ENCODE assay signal across 1 cellular context in genomic region chr1:36187800-36188593, GRCh38.
A peak's percentile ranks its signal among the peaks of the same experiment; 100 is the strongest.
TF ChIP-seq lines count a peak whose summit lies in the region.

No MANE protein-coding gene starts in this region.

TF ChIP-seq in HepG2, 621 proteins besides CTCF, POLR2A, EP300 and RAD21 (continued from another document and continues in another):
- TF ChIP-seq BCLAF1 (IDR thresholded peaks at IDR 0.05) (no peak), ZNF740 (CRISPR knock-in tag; IDR thresholded peaks at IDR 0.05) (no peak), ZNF30 (CRISPR knock-in tag; IDR thresholded peaks at IDR 0.05) (no peak), ZNF17 (CRISPR knock-in tag; IDR thresholded peaks at IDR 0.05) (no peak), IRF2 (CRISPR knock-in tag; IDR thresholded peaks at IDR 0.05) (0 out of 2 replicates have a peak, but pooled peaks have one; percentile 35), SP140L (CRISPR knock-in tag; IDR thresholded peaks at IDR 0.05; ENCODE audit: borderline replicate concordance) (no peak), KLF9 (CRISPR knock-in tag; IDR thresholded peaks at IDR 0.05; ENCODE audit: low read depth) (no peak), ZBTB33 (CRISPR knock-in tag; IDR thresholded peaks at IDR 0.05) (0 out of 2 replicates have a peak, but pooled peaks have one; percentile 32), SAFB2 (CRISPR knock-in tag; IDR thresholded peaks at IDR 0.05; ENCODE audit: borderline replicate concordance, low read depth) (no peak), GABPB1 (CRISPR knock-in tag; IDR thresholded peaks at IDR 0.05) (0 out of 2 replicates have a peak, but pooled peaks have one; percentile 17), PHF21A (CRISPR knock-in tag; IDR thresholded peaks at IDR 0.05) (peak; percentile 36; the same call in 1 of the 2 replicates), BHLHE40 (IDR thresholded peaks at IDR 0.05; ENCODE audit: low read length) (no peak; the same call in 1 of the 2 replicates), ZNF597 (CRISPR knock-in tag; IDR thresholded peaks at IDR 0.05) (no peak), ELF1 (CRISPR knock-in tag; IDR thresholded peaks at IDR 0.05) (no peak), NR2C2 (CRISPR knock-in tag; IDR thresholded peaks at IDR 0.05; ENCODE audit: borderline replicate concordance) (no peak), SOX6 (IDR thresholded peaks at IDR 0.05) (no peak), SOX6 (CRISPR knock-in tag; IDR thresholded peaks at IDR 0.05) (peak; percentile 62; the same call in 1 of the 2 replicates), ZNF451 (CRISPR knock-in tag; IDR thresholded peaks at IDR 0.05) (no peak), U2AF2 (IDR thresholded peaks at IDR 0.05; ENCODE audit: low read depth, low read length) (no peak), NR2F2 (IDR thresholded peaks at IDR 0.05; ENCODE audit: borderline replicate concordance, low read depth) (no peak), CREM (IDR thresholded peaks at IDR 0.05) (no peak), CREM (CRISPR knock-in tag; IDR thresholded peaks at IDR 0.05) (no peak), KDM2A (CRISPR knock-in tag; IDR thresholded peaks at IDR 0.05; ENCODE audit: borderline replicate concordance, low read depth) (peak; percentile 79), CEBPZ (IDR thresholded peaks at IDR 0.05; ENCODE audit: low read length) (no peak), AKNA (CRISPR knock-in tag; IDR thresholded peaks at IDR 0.05; ENCODE audit: borderline replicate concordance) (no peak), ZSCAN29 (CRISPR knock-in tag; conservative IDR thresholded peaks at IDR 0.05) (0 out of 2 replicates have a peak, but pooled peaks have one; percentile 55), WIZ (CRISPR knock-in tag; IDR thresholded peaks at IDR 0.05) (no peak), THAP8 (CRISPR knock-in tag; IDR thresholded peaks at IDR 0.05; ENCODE audit: borderline replicate concordance) (no peak), HOXD1 (CRISPR knock-in tag; IDR thresholded peaks at IDR 0.05) (no peak), ZNF784 (CRISPR knock-in tag; IDR thresholded peaks at IDR 0.05; ENCODE audit: borderline replicate concordance) (no peak), MTA3 (CRISPR knock-in tag; IDR thresholded peaks at IDR 0.05) (no peak), ATF6 (CRISPR knock-in tag; conservative IDR thresholded peaks at IDR 0.05) (no peak), TEF (CRISPR knock-in tag; IDR thresholded peaks at IDR 0.05) (no peak), GMEB2 (CRISPR knock-in tag; IDR thresholded peaks at IDR 0.05; ENCODE audit: low read depth) (no peak)
